Comparison of ENCODE assay signal across 11 cellular contexts in genomic region chr20:43558412-43559146, GRCh38. TPM values are rescaled to one million over a fixed set of nuclear protein-coding genes. Genes with fewer than 3 reads are reported as not detected.
DNase-seq lines count a peak whose midpoint lies in the region; ATAC-seq and TF ChIP-seq lines count a peak whose summit lies in the region.
"Had no signal": no experiment of that assay in that cellular context is flagged by ENCODE, and none has a peak within 500 bp of the region (broad histone marks: within the 10 kb centered on the region; RNA-seq: fewer than 3 reads in every experiment).

Gene SGK2 (plus strand): TSS chr20:43559027. CDS start chr20:43566496, 7,469 bp downstream.

- no peak for ATAC-seq in omental fat pad (ENCODE audit: low FRiP score)
- no peak for ATAC-seq in activated T-cell treated with anti-CD3 and anti-CD28 coated beads, Interleukin-2, amount 50 U/mL, for 72 hours (replicated peaks in 1 of 2)
- ATAC-seq: naive thymus-derived CD4-positive, alpha-beta T cell had no signal

- peaks cover 5% of the 10 kb centered on the region for H3K27me3 Mint-ChIP-seq in activated T-cell treated with anti-CD3 and anti-CD28 coated beads, Interleukin-2, amount 50 U/mL, for 72 hours (ENCODE audit: low read depth)
- H3K27me3 Mint-ChIP-seq: naive thymus-derived CD4-positive, alpha-beta T cell had no signal

- H3K4me3 Mint-ChIP-seq in activated T-cell treated with anti-CD3 and anti-CD28 coated beads, Interleukin-2, amount 50 U/mL, for 72 hours: no peak within 1 kb of the TSS
- H3K4me3 Mint-ChIP-seq: activated naive CD4-positive, alpha-beta T cell treated with anti-CD3 and anti-CD28 coated beads, Interleukin-2, amount 10 ng/mL, durations not matched to agents 7 days and 5 days; naive thymus-derived CD4-positive, alpha-beta T cell had no signal

- H3K27ac Mint-ChIP-seq in activated T-cell treated with anti-CD3 and anti-CD28 coated beads, Interleukin-2, amount 50 U/mL, for 72 hours: no peak within 1 kb of the TSS
- H3K27ac Mint-ChIP-seq: activated naive CD4-positive, alpha-beta T cell treated with anti-CD3 and anti-CD28 coated beads, Interleukin-2, amount 10 ng/mL, durations not matched to agents 7 days and 5 days had no signal

- DNase-seq in DMS53 treated with DMSO at 0.1 percent for 48 hours (lab: John Stamatoyannopoulos, UW; ENCODE audit: unreplicated experiment): peak; percentile 95
- DNase-seq in SW480 (ENCODE audit: low spot score): peak; percentile 79
- peak; percentile 5 for DNase-seq in globus pallidus (ENCODE audit: low spot score)
- no peak for DNase-seq in omental fat pad (ENCODE audit: low spot score)
- no peak for DNase-seq in NCI-H82 (lab: John Stamatoyannopoulos, UW)
- no peak for DNase-seq in activated T-cell treated with anti-CD3 and anti-CD28 coated beads, Interleukin-2, amount 50 U/mL, for 72 hours
- DNase-seq in midbrain (lab: John Stamatoyannopoulos, UW): no peak
- DNase-seq in NCI-H1436 treated with DMSO at 0.1 percent for 48 hours (lab: John Stamatoyannopoulos, UW): no peak
- DNase-seq: activated naive CD4-positive, alpha-beta T cell treated with anti-CD3 and anti-CD28 coated beads, Interleukin-2, amount 10 ng/mL, durations not matched to agents 7 days and 5 days; naive thymus-derived CD4-positive, alpha-beta T cell; NCI-H774 had no signal

- no peak for TF ChIP-seq CTCF in omental fat pad (IDR thresholded peaks at IDR 0.05)

- no peaks in the 10 kb centered on the region for H3K36me3 Mint-ChIP-seq in activated T-cell treated with anti-CD3 and anti-CD28 coated beads, Interleukin-2, amount 50 U/mL, for 72 hours (ENCODE audit: insufficient read depth in 2 of 2)
- H3K36me3 Mint-ChIP-seq: activated naive CD4-positive, alpha-beta T cell treated with anti-CD3 and anti-CD28 coated beads, Interleukin-2, amount 10 ng/mL, durations not matched to agents 7 days and 5 days; naive thymus-derived CD4-positive, alpha-beta T cell had no signal

- no peaks in the 10 kb centered on the region for H3K4me1 Mint-ChIP-seq in activated T-cell treated with anti-CD3 and anti-CD28 coated beads, Interleukin-2, amount 50 U/mL, for 72 hours (ENCODE audit: low read depth)
- H3K4me1 Mint-ChIP-seq: activated naive CD4-positive, alpha-beta T cell treated with anti-CD3 and anti-CD28 coated beads, Interleukin-2, amount 10 ng/mL, durations not matched to agents 7 days and 5 days had no signal

- H3K9me3 Mint-ChIP-seq in activated T-cell treated with anti-CD3 and anti-CD28 coated beads, Interleukin-2, amount 50 U/mL, for 72 hours: no peaks in the 10 kb centered on the region
- H3K9me3 Mint-ChIP-seq: activated naive CD4-positive, alpha-beta T cell treated with anti-CD3 and anti-CD28 coated beads, Interleukin-2, amount 10 ng/mL, durations not matched to agents 7 days and 5 days had no signal

RNA-seq across cellular contexts. Expression of gene SGK2, which starts in this region (rescaled TPM):
- total RNA-seq in omental fat pad: 10 to 100 TPM in 3 of 4 donors, 1 to 10 TPM in 1; 3.6 to 15.1 (median 14.4) TPM
- 1 to 10 TPM; 1.4 to 1.7 TPM for total RNA-seq in activated T-cell treated with anti-CD3 and anti-CD28 coated beads, Interleukin-2, amount 50 U/mL, for 72 hours

Comparison
In these comparisons a context has a peak if more than half of its experiments do, and no peak if none do; other contexts are left out.
1. DNase-seq: peak in DMS53 treated with DMSO at 0.1 percent for 48 hours (single experiment), SW480 (single experiment) and globus pallidus (single experiment); none in omental fat pad (single experiment), NCI-H82 (single experiment), activated T-cell treated with anti-CD3 and anti-CD28 coated beads, Interleukin-2, amount 50 U/mL, for 72 hours (0 of 2), midbrain (single experiment) and NCI-H1436 treated with DMSO at 0.1 percent for 48 hours (single experiment).